ENCODE assay signal across 1 cellular context in the genomic region with DNA sequence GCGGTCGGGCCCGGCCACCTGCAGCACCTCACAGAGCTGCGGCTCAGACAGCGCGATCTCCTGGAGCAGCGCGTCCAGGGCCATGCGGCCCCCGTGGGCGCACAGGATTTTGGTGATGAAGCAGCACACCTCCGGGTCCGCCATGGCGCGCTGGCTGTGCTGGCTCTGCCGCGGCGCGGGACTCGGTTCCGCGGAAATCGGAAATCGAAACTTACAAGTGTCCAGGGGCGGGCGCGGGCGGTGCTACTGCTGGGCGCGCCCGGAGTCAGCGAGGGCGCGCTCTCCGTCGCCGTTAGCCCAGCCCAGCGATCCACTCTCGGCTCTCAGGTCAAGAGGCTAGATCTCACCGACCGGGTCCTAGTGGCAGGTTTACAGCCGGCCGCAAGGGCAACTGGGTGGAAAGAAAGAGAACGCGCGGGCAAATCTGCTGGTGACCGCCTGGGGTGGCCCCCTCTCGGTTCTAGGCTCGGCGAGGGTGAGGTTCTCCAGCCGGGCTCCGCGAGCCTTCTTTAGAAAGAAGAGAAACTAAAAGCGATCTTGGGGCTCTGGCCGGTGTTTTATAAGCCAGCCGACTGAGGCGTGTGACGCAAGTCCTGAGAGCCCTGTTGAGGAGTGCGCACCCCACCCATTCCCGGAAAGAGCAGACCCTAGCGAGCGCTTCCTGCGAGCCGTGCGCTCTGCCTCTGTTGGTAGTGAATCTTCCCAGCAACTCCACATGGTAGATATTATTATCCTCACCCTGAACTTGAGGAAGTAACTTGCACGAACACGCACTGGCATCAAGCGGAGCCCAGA.
TF ChIP-seq lines count a peak whose summit lies in the region.

TSS of gene ZC3HAV1 (minus strand) at position 533 of the 795 bp plus-strand sequence. CDS start at position 144, 389 bp downstream.

TF ChIP-seq in A549, 52 proteins besides CTCF, POLR2A, EP300 and RAD21 (continued from another document):
- TF ChIP-seq REST (IDR thresholded peaks at IDR 0.05) (no peak), FOSL2 (IDR thresholded peaks at IDR 0.05) (no peak), FOSL2 (CRISPR knock-in tag; IDR thresholded peaks at IDR 0.05) (no peak), HOXB5 (CRISPR knock-in tag; IDR thresholded peaks at IDR 0.05) (no peak), CHD2 (IDR thresholded peaks at IDR 0.05; ENCODE audit: low read length, partially characterized antibody) (no peak), JUN (IDR thresholded peaks at IDR 0.05) (peak; percentile 70 to 93), EHF (CRISPR knock-in tag; IDR thresholded peaks at IDR 0.05) (no peak), KDM1A (IDR thresholded peaks at IDR 0.05; ENCODE audit: low read depth) (no peak), HDAC2 (IDR thresholded peaks at IDR 0.05) (peak; percentile 12; the same call in 1 of the 2 replicates), RARB (CRISPR knock-in tag; IDR thresholded peaks at IDR 0.05) (no peak), CBX2 (IDR thresholded peaks at IDR 0.05; ENCODE audit: borderline replicate concordance, low read depth) (no peak), HOXA7 (CRISPR knock-in tag; IDR thresholded peaks at IDR 0.05) (no peak), ELK1 (IDR thresholded peaks at IDR 0.05; ENCODE audit: low read depth, low read length) (no peak), HMGXB4 (CRISPR knock-in tag; IDR thresholded peaks at IDR 0.05; ENCODE audit: borderline replicate concordance) (no peak), ESRRA (IDR thresholded peaks at IDR 0.05; ENCODE audit: borderline replicate concordance, low read length) (no peak), RFX5 (IDR thresholded peaks at IDR 0.05) (no peak), MAFK (IDR thresholded peaks at IDR 0.05; ENCODE audit: partially characterized antibody) (no peak), BHLHE40 (IDR thresholded peaks at IDR 0.05; ENCODE audit: low read depth, low read length) (no peak), MYC (IDR thresholded peaks at IDR 0.05; ENCODE audit: borderline replicate concordance, low read length) (no peak), GATA3 (IDR thresholded peaks at IDR 0.05; ENCODE audit: borderline replicate concordance) (0 out of 2 replicates have a peak, but pooled peaks have one; percentile 11), CEBPB (IDR thresholded peaks at IDR 0.05) (peak; percentile 65 to 80), TFCP2L1 (CRISPR knock-in tag; IDR thresholded peaks at IDR 0.05) (no peak), TP53 (CRISPR knock-in tag; IDR thresholded peaks at IDR 0.05) (no peak), PBX3 (IDR thresholded peaks at IDR 0.05) (no peak), HES2 (IDR thresholded peaks at IDR 0.05) (no peak), ZC3H11A (IDR thresholded peaks at IDR 0.05) (no peak), NPAS2 (CRISPR knock-in tag; IDR thresholded peaks at IDR 0.05; ENCODE audit: borderline replicate concordance) (no peak), HEYL (CRISPR knock-in tag; IDR thresholded peaks at IDR 0.05) (no peak), JUNB (IDR thresholded peaks at IDR 0.05) (no peak), NFE2L2 (conservative IDR thresholded peaks at IDR 0.05; ENCODE audit: low read length) (no peak), POLR2AphosphoS2 (conservative IDR thresholded peaks at IDR 0.05; ENCODE audit: low read length) (no peak), SMC3 (IDR thresholded peaks at IDR 0.05) (no peak; the same call in 2 of the 3 replicates), MAZ (IDR thresholded peaks at IDR 0.05; ENCODE audit: borderline replicate concordance, low read depth, low read length) (no peak), HOXB13 (CRISPR knock-in tag; IDR thresholded peaks at IDR 0.05; ENCODE audit: low read depth) (no peak), FOXS1 (CRISPR knock-in tag; IDR thresholded peaks at IDR 0.05) (no peak), PHF8 (IDR thresholded peaks at IDR 0.05; ENCODE audit: borderline replicate concordance, low read depth) (peak; percentile 41), SREBF2 (IDR thresholded peaks at IDR 0.05) (no peak), CBX8 (IDR thresholded peaks at IDR 0.05) (no peak), RNF2 (IDR thresholded peaks at IDR 0.05; ENCODE audit: borderline replicate concordance, low read depth) (no peak), KDM5A (IDR thresholded peaks at IDR 0.05) (no peak), FOSB (CRISPR knock-in tag; IDR thresholded peaks at IDR 0.05) (no peak)
- TF ChIP-seq, protein P1, sequence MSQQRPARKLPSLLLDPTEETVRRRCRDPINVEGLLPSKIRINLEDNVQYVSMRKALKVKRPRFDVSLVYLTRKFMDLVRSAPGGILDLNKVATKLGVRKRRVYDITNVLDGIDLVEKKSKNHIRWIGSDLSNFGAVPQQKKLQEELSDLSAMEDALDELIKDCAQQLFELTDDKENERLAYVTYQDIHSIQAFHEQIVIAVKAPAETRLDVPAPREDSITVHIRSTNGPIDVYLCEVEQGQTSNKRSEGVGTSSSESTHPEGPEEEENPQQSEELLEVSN (IDR thresholded peaks at IDR 0.05; ENCODE audit: borderline replicate concordance, low read depth), result 0 out of 2 replicates have a peak, but pooled peaks have one; percentile 40
- TF ChIP-seq, protein P2, sequence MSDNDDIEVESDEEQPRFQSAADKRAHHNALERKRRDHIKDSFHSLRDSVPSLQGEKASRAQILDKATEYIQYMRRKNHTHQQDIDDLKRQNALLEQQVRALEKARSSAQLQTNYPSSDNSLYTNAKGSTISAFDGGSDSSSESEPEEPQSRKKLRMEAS (IDR thresholded peaks at IDR 0.05), result peak; percentile 51
- TF ChIP-seq, protein P3, sequence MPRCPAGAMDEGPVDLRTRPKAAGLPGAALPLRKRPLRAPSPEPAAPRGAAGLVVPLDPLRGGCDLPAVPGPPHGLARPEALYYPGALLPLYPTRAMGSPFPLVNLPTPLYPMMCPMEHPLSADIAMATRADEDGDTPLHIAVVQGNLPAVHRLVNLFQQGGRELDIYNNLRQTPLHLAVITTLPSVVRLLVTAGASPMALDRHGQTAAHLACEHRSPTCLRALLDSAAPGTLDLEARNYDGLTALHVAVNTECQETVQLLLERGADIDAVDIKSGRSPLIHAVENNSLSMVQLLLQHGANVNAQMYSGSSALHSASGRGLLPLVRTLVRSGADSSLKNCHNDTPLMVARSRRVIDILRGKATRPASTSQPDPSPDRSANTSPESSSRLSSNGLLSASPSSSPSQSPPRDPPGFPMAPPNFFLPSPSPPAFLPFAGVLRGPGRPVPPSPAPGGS (IDR thresholded peaks at IDR 0.05), result peak; percentile 90; the same call in 2 of the 3 replicates
- TF ChIP-seq, protein P4, sequence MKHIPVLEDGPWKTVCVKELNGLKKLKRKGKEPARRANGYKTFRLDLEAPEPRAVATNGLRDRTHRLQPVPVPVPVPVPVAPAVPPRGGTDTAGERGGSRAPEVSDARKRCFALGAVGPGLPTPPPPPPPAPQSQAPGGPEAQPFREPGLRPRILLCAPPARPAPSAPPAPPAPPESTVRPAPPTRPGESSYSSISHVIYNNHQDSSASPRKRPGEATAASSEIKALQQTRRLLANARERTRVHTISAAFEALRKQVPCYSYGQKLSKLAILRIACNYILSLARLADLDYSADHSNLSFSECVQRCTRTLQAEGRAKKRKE (CRISPR knock-in tag; IDR thresholded peaks at IDR 0.05; ENCODE audit: low read depth), result no peak
